ENCODE assay signal across 10 cellular contexts in genomic region chr10:103231047-103231551, GRCh38. TPM values are rescaled to one million over a fixed set of nuclear protein-coding genes. Genes with fewer than 3 reads are reported as not detected.
DNase-seq lines count a peak whose midpoint lies in the region; ATAC-seq and TF ChIP-seq lines count a peak whose summit lies in the region.
"Had no signal": no experiment of that assay in that cellular context is flagged by ENCODE, and none has a peak within 500 bp of the region (broad histone marks: within the 10 kb centered on the region; RNA-seq: fewer than 3 reads in every experiment).

No MANE protein-coding gene starts in this region.

- intact Hi-C loops in mucosa of descending colon (cut with DNase I, micrococcal nuclease): no loop called here

- peak overlapping the region; percentile 77 for H2AFZ ChIP-seq in ACC112 (ENCODE audit: low read length, unreplicated experiment)

- H3K4me3 ChIP-seq in ACC112 (ENCODE audit: low read depth, low read length): peak overlapping the region; percentile 26; the same call in 1 of the 2 replicates
- H3K4me3 ChIP-seq in epithelial cell of proximal tubule (ENCODE audit: low read depth, low read length): no peak overlapping the region
- no peak overlapping the region for H3K4me3 ChIP-seq in mucosa of descending colon

- H3K27me3 ChIP-seq in ACC112 (ENCODE audit: insufficient read depth, low read length): no peaks in the 10 kb centered on the region

- H3K27ac ChIP-seq in ACC112 (ENCODE audit: low read depth, low read length): peak overlapping the region; percentile 92
- no peak overlapping the region for H3K27ac ChIP-seq in substantia nigra (ENCODE audit: low read depth, low read length, poor library complexity, severe bottlenecking)
- H3K27ac ChIP-seq: C4-2B had no signal

- H3K79me2 ChIP-seq in ACC112 (ENCODE audit: control insufficient read depth, insufficient read depth, low read length, unreplicated experiment): no peaks in the 10 kb centered on the region

- no peaks in the 10 kb centered on the region for H3K9me3 ChIP-seq in mucosa of descending colon

- peak; percentile 9 for ATAC-seq in mucosa of descending colon
- no peak for ATAC-seq in GM19452 (IDR thresholded peaks at IDR 0.05; ENCODE audit: unreplicated experiment)

- H3K36me3 ChIP-seq in ACC112 (ENCODE audit: insufficient read depth, low read length) (no peaks in the 10 kb centered on the region), mucosa of descending colon (ENCODE audit: low read depth) (no peaks in the 10 kb centered on the region)

- DNase-seq in NCI-H460 (ENCODE audit: extremely low read depth, low read depth) (peak; percentile 90), epithelial cell of proximal tubule (ENCODE audit: low read depth) (peak; percentile 94), mucosa of descending colon (no peak), substantia nigra (lab: John Stamatoyannopoulos, UW) (no peak), NCI-H146 treated with DMSO at 0.1 percent for 48 hours (lab: John Stamatoyannopoulos, UW; ENCODE audit: unreplicated experiment) (no peak)
- DNase-seq in stimulated activated CD4-positive, alpha-beta T cell treated with anti-CD3 and anti-CD28 coated beads, Interleukin-4, amount 100 ng/mL, for 4 hours: no peak
- DNase-seq: caudate nucleus had no signal

- TF ChIP-seq CTCF in epithelial cell of proximal tubule (conservative IDR thresholded peaks at IDR 0.05; ENCODE audit: low read depth, low read length) (no peak), mucosa of descending colon (IDR thresholded peaks at IDR 0.05) (no peak)

- peaks cover 29% of the 10 kb centered on the region for H3K4me1 ChIP-seq in ACC112 (ENCODE audit: control insufficient read depth, insufficient read depth, low read length, unreplicated experiment)
- H3K4me1 ChIP-seq in mucosa of descending colon (ENCODE audit: low read depth): peaks cover 8% of the 10 kb centered on the region

RNA-seq across cellular contexts. Expression of gene RPEL1, which starts 14.6 kb away (rescaled TPM):
- total RNA-seq in NCI-H460 (2014; rRNA removed; shearing (Covaris generic)): 0.17 and 0.29 TPM in 2 replicates
- polyA plus RNA-seq in NCI-H460 (2014; cell fraction: nucleus; rRNA removed): 0.32 TPM in 1 of 2 replicates, not detected in the other
- total RNA-seq in epithelial cell of proximal tubule (0.06 and 0.07 TPM in 2 replicates), mucosa of descending colon (under 1 TPM in 1 of 3 donors, not detected in 2; 0.13 TPM)

RNA-seq across cellular contexts. Expression of gene NT5C2, which starts 38.0 kb away (rescaled TPM):
- 170 and 220 TPM in 2 replicates for total RNA-seq in NCI-H460 (2014; rRNA removed; shearing (Covaris generic))
- 123 and 129 TPM in 2 replicates for polyA plus RNA-seq in NCI-H460 (2014; cell fraction: nucleus; rRNA removed)
- total RNA-seq in epithelial cell of proximal tubule (37.0 and 41.0 TPM in 2 replicates), mucosa of descending colon (100 to 1,000 TPM in 2 of 3 donors, 10 to 100 TPM in 1; 84.9 to 105 (median 105) TPM)

RNA-seq across cellular contexts. Expression of gene INA, which starts 45.8 kb away (rescaled TPM):
- not detected in 2 replicates for total RNA-seq in NCI-H460 (2014; rRNA removed; shearing (Covaris generic))
- polyA plus RNA-seq in NCI-H460 (2014; cell fraction: nucleus; rRNA removed): not detected in 2 replicates
- total RNA-seq in epithelial cell of proximal tubule: 6.5 and 18.4 TPM in 2 replicates
- 1 to 10 TPM in 1 of 3 donors, under 1 TPM in 2; 0.34 to 6.8 (median 0.55) TPM for total RNA-seq in mucosa of descending colon

Comparison
In these comparisons a context has a peak if more than half of its experiments do, and no peak if none do; other contexts are left out.
1. DNase-seq: peak in NCI-H460 (single experiment) and epithelial cell of proximal tubule (single experiment); none in mucosa of descending colon (0 of 3), stimulated activated CD4-positive, alpha-beta T cell treated with anti-CD3 and anti-CD28 coated beads, Interleukin-4, amount 100 ng/mL, for 4 hours (0 of 2), substantia nigra (0 of 49) and NCI-H146 treated with DMSO at 0.1 percent for 48 hours (single experiment).